1 cellular context compared by ENCODE assay signal in the genomic region with DNA sequence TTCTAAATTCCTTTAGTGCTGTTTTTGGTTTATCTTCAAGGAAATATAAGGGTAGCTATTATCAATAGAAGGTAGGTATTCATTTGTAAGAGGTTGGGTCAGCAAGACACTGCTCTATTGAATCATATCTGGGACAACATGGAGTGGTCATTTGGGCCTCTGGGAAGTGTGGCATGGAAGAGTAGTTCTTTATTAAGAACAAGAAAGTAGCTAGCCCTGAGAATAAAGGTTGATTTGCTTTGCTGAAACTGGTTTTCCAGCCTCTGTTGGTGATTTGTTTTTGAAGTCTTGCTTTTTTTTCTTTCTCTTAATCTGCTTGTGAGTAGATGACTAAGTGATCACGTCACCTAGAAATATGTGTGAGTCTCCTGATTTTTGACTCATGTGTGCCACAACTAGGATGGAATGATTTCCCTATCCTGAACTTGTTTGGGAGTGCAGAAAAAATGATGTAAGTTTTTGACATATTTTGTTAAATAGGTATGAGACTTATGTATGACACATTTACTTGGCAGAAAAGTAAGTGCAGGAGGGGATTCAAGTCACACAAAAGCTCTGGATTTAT.
TF ChIP-seq lines count a peak whose summit lies in the region.

No MANE protein-coding gene starts in this region.

TF ChIP-seq in A549, 52 proteins besides CTCF, POLR2A, EP300 and RAD21:
- TF ChIP-seq, protein P1, sequence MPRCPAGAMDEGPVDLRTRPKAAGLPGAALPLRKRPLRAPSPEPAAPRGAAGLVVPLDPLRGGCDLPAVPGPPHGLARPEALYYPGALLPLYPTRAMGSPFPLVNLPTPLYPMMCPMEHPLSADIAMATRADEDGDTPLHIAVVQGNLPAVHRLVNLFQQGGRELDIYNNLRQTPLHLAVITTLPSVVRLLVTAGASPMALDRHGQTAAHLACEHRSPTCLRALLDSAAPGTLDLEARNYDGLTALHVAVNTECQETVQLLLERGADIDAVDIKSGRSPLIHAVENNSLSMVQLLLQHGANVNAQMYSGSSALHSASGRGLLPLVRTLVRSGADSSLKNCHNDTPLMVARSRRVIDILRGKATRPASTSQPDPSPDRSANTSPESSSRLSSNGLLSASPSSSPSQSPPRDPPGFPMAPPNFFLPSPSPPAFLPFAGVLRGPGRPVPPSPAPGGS (IDR thresholded peaks at IDR 0.05): no peak
- TF ChIP-seq, protein P2, sequence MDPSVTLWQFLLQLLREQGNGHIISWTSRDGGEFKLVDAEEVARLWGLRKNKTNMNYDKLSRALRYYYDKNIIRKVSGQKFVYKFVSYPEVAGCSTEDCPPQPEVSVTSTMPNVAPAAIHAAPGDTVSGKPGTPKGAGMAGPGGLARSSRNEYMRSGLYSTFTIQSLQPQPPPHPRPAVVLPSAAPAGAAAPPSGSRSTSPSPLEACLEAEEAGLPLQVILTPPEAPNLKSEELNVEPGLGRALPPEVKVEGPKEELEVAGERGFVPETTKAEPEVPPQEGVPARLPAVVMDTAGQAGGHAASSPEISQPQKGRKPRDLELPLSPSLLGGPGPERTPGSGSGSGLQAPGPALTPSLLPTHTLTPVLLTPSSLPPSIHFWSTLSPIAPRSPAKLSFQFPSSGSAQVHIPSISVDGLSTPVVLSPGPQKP (IDR thresholded peaks at IDR 0.05; ENCODE audit: low read depth, low read length): no peak
- TF ChIP-seq FOSL2 (IDR thresholded peaks at IDR 0.05) (no peak), FOSL2 (CRISPR knock-in tag; IDR thresholded peaks at IDR 0.05) (0 out of 2 replicates have a peak, but pooled peaks have one; percentile 19)
